8 cellular contexts compared by ENCODE assay signal in the genomic region with DNA sequence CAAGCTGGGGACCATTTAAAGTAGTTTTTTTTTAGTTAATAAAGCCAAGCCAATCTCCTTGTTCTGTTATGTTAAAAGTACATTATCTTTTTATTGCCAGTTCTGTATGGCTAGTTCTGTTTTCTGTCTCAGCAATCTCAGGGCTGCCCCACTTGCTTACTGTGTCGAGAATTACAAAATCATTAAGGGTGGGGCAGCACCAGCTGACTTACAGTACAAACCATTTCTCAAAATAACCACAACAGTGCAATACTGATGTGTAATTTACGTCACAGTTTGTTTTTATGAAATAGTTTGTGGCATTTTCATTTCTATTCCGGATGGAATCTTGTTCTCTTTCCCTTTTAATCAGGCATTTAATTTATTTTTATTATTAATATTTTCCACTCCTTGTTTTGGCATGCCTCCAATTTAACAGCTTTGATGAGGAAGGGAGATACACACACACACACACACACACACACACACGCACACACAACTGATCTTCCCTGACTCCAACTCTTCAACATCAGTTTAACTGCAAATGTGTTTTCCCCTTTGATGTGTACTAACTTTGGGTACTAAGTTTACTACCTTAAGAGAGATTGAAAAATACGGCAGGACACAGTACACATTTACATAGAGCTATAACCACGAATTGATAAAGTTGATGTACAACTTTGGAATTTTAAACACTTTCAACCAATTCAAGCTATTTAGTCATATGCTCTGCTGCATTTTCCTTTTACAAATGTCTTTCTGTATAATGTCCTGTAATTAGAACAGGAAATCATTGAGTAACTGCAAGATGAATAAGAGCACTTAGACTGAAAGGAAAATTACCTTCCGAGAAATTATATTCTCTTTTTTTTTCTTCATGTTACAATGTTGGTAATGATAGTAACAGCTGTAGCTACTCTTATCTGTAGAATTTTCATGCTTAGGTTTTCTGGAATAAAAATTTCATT.
DNase-seq lines count a peak whose midpoint lies in the region; FAIRE-seq and TF ChIP-seq lines count a peak whose summit lies in the region.

No MANE protein-coding gene starts in this region.

- no peak for TF ChIP-seq CTCF in osteocyte (IDR thresholded peaks at IDR 0.05)

- intact Hi-C loops in activated CD4-positive, alpha-beta T cell treated with anti-CD3 and anti-CD28 coated beads, Interleukin-2, amount 10 ng/mL, durations not matched to agents 24 days and 14 days (cut with micrococcal nuclease): loop anchor here (1.0 kb wide), 5 partner anchors 27 to 193 kb away; no protein-coding TSS in a partner anchor

- no peaks in the 10 kb centered on the region for H3K36me3 ChIP-seq in H7 (replicated peaks; ENCODE audit: control insufficient read depth, insufficient read depth, low read length)

- peaks cover 4% of the 10 kb centered on the region for H3K9me3 Mint-ChIP-seq in activated CD4-positive, alpha-beta T cell treated with anti-CD3 and anti-CD28 coated beads, Interleukin-2, amount 10 ng/mL, durations not matched to agents 24 days and 14 days
- H3K9me3 Mint-ChIP-seq in osteocyte (ENCODE audit: unreplicated experiment): no peaks in the 10 kb centered on the region

- H3K27ac Mint-ChIP-seq in activated CD4-positive, alpha-beta T cell treated with anti-CD3 and anti-CD28 coated beads, Interleukin-2, amount 10 ng/mL, durations not matched to agents 24 days and 14 days: peak overlapping the region; percentile 93
- peak overlapping the region; percentile 97 for H3K27ac Mint-ChIP-seq in osteocyte (ENCODE audit: unreplicated experiment)

- peak overlapping the region; percentile 77 for H3K4me3 Mint-ChIP-seq in activated CD4-positive, alpha-beta T cell treated with anti-CD3 and anti-CD28 coated beads, Interleukin-2, amount 10 ng/mL, durations not matched to agents 24 days and 14 days
- peak overlapping the region; percentile 51 for H3K4me3 Mint-ChIP-seq in osteocyte (ENCODE audit: unreplicated experiment)

- no peak overlapping the region for H3K4me3 ChIP-seq in H7 (ENCODE audit: insufficient read depth, low read depth, low read length)

- no peaks in the 10 kb centered on the region for H3K27me3 ChIP-seq in H7 (ENCODE audit: control insufficient read depth, insufficient read depth, low read length)

- FAIRE-seq in endometrium (lab: Jason Lieb, UNC): peak; percentile 83

- peaks cover 65% of the 10 kb centered on the region for H3K4me1 Mint-ChIP-seq in activated CD4-positive, alpha-beta T cell treated with anti-CD3 and anti-CD28 coated beads, Interleukin-2, amount 10 ng/mL, durations not matched to agents 24 days and 14 days
- H3K4me1 Mint-ChIP-seq in osteocyte (ENCODE audit: unreplicated experiment): peaks cover 62% of the 10 kb centered on the region

- DNase-seq in DMS153 treated with DMSO at 0.1 percent for 48 hours (lab: John Stamatoyannopoulos, UW; ENCODE audit: unreplicated experiment): peak; percentile 52
- DNase-seq in DMS153 (lab: John Stamatoyannopoulos, UW): no peak
- peak; percentile 28 for DNase-seq in KBM-7
- peak; percentile 91 for DNase-seq in activated CD4-positive, alpha-beta T cell treated with anti-CD3 and anti-CD28 coated beads, Interleukin-2, amount 10 ng/mL, durations not matched to agents 24 days and 14 days
- no peak for DNase-seq in osteocyte (ENCODE audit: extremely low spot score, unreplicated experiment)
- no peak for DNase-seq in H7
- no peak for DNase-seq in superior temporal gyrus (ENCODE audit: extremely low spot score)

- in situ Hi-C loops in KBM-7 (cut with MboI; ENCODE audit: low pct_unique_long_range_greater_than_20kb, low sequenced_read_pairs): no loop called here

- no peaks in the 10 kb centered on the region for H3K27me3 Mint-ChIP-seq in activated CD4-positive, alpha-beta T cell treated with anti-CD3 and anti-CD28 coated beads, Interleukin-2, amount 10 ng/mL, durations not matched to agents 24 days and 14 days
- H3K27me3 Mint-ChIP-seq in osteocyte (ENCODE audit: unreplicated experiment): no peaks in the 10 kb centered on the region

- peaks cover 43% of the 10 kb centered on the region for H3K36me3 Mint-ChIP-seq in activated CD4-positive, alpha-beta T cell treated with anti-CD3 and anti-CD28 coated beads, Interleukin-2, amount 10 ng/mL, durations not matched to agents 24 days and 14 days (ENCODE audit: low read depth)
- H3K36me3 Mint-ChIP-seq in osteocyte (ENCODE audit: unreplicated experiment): peaks cover 3% of the 10 kb centered on the region

Comparison
In these comparisons a context has a peak if more than half of its experiments do, and no peak if none do; other contexts are left out.
1. DNase-seq: peak in DMS153 treated with DMSO at 0.1 percent for 48 hours (single experiment), KBM-7 (single experiment) and activated CD4-positive, alpha-beta T cell treated with anti-CD3 and anti-CD28 coated beads, Interleukin-2, amount 10 ng/mL, durations not matched to agents 24 days and 14 days (single experiment); none in DMS153 (single experiment), osteocyte (single experiment), H7 (single experiment) and superior temporal gyrus (single experiment).